1 cellular context compared by ENCODE assay signal in the genomic region with DNA sequence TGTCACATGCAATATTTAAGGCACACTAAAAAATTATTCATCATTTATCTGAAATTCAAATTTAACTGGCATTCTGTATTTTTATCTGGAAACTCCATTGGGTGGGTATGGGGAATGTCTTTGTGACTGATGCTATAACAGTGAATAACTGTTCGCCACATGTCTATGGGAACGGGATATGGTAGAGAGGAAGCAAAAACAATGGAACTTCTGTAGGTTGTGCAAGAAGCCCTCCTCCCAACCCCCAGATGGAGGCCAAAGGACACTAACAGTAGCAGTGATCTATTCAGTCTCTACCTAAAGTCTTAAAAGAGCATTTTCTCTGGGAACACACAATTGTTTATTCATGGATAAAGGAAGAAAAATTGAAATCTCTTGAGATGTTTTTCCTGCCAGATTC.
TF ChIP-seq lines count a peak whose summit lies in the region.

No MANE protein-coding gene starts in this region.

TF ChIP-seq in HepG2, 621 proteins besides CTCF, POLR2A, EP300 and RAD21 (continues in another document):
- TF ChIP-seq, protein P1, sequence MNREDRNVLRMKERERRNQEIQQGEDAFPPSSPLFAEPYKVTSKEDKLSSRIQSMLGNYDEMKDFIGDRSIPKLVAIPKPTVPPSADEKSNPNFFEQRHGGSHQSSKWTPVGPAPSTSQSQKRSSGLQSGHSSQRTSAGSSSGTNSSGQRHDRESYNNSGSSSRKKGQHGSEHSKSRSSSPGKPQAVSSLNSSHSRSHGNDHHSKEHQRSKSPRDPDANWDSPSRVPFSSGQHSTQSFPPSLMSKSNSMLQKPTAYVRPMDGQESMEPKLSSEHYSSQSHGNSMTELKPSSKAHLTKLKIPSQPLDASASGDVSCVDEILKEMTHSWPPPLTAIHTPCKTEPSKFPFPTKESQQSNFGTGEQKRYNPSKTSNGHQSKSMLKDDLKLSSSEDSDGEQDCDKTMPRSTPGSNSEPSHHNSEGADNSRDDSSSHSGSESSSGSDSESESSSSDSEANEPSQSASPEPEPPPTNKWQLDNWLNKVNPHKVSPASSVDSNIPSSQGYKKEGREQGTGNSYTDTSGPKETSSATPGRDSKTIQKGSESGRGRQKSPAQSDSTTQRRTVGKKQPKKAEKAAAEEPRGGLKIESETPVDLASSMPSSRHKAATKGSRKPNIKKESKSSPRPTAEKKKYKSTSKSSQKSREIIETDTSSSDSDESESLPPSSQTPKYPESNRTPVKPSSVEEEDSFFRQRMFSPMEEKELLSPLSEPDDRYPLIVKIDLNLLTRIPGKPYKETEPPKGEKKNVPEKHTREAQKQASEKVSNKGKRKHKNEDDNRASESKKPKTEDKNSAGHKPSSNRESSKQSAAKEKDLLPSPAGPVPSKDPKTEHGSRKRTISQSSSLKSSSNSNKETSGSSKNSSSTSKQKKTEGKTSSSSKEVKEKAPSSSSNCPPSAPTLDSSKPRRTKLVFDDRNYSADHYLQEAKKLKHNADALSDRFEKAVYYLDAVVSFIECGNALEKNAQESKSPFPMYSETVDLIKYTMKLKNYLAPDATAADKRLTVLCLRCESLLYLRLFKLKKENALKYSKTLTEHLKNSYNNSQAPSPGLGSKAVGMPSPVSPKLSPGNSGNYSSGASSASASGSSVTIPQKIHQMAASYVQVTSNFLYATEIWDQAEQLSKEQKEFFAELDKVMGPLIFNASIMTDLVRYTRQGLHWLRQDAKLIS (CRISPR knock-in tag; IDR thresholded peaks at IDR 0.05) = no peak
- TF ChIP-seq PRPF4 (IDR thresholded peaks at IDR 0.05; ENCODE audit: low read depth, low read length, poor library complexity, severe bottlenecking) = no peak
- TF ChIP-seq TBP (CRISPR knock-in tag; IDR thresholded peaks at IDR 0.05) = no peak
- TF ChIP-seq ZNF274 (CRISPR knock-in tag; IDR thresholded peaks at IDR 0.05) = no peak
- TF ChIP-seq ZNF282 (IDR thresholded peaks at IDR 0.05; ENCODE audit: partially characterized antibody) = no peak
- TF ChIP-seq ZNF549 (CRISPR knock-in tag; IDR thresholded peaks at IDR 0.05) = no peak
- TF ChIP-seq HDAC6 (IDR thresholded peaks at IDR 0.05; ENCODE audit: low read depth, low read length) = no peak
- TF ChIP-seq KAT2B (IDR thresholded peaks at IDR 0.05; ENCODE audit: borderline replicate concordance, low read depth, low read length) = no peak
- TF ChIP-seq ZNF317 (CRISPR knock-in tag; IDR thresholded peaks at IDR 0.05) = peak; percentile 61; the same call in 1 of the 2 replicates
- no peak for TF ChIP-seq RBAK (CRISPR knock-in tag; IDR thresholded peaks at IDR 0.05)
- no peak for TF ChIP-seq ZNF883 (CRISPR knock-in tag; IDR thresholded peaks at IDR 0.05; ENCODE audit: not compliant biosample characterization)
- 0 out of 2 replicates have a peak, but pooled peaks have one; percentile 18 for TF ChIP-seq NR2F2 (IDR thresholded peaks at IDR 0.05; ENCODE audit: borderline replicate concordance, low read depth)
- 0 out of 2 replicates have a peak, but pooled peaks have one; percentile 16 for TF ChIP-seq SAP130 (CRISPR knock-in tag; IDR thresholded peaks at IDR 0.05; ENCODE audit: low read depth)
- no peak for TF ChIP-seq RFXAP (CRISPR knock-in tag; IDR thresholded peaks at IDR 0.05; ENCODE audit: borderline replicate concordance)
- TF ChIP-seq JUNB (CRISPR knock-in tag; IDR thresholded peaks at IDR 0.05; ENCODE audit: borderline replicate concordance) = no peak
- TF ChIP-seq WIZ (CRISPR knock-in tag; IDR thresholded peaks at IDR 0.05) = no peak
- TF ChIP-seq NFKBIZ (CRISPR knock-in tag; IDR thresholded peaks at IDR 0.05) = no peak
- TF ChIP-seq ETV5 (CRISPR knock-in tag; IDR thresholded peaks at IDR 0.05; ENCODE audit: borderline replicate concordance) = peak; percentile 56; the same call in 1 of the 2 replicates
- TF ChIP-seq SOX13 (IDR thresholded peaks at IDR 0.05) = peak; percentile 65; the same call in 1 of the 2 replicates
- TF ChIP-seq SOX13 (CRISPR knock-in tag; conservative IDR thresholded peaks at IDR 0.05 in 1 of 2, IDR thresholded peaks at IDR 0.05 in 1 of 2) = peak in 1 of 2 experiments; percentile 92; a peak in 2 of 4 replicates
- TF ChIP-seq, protein P2, sequence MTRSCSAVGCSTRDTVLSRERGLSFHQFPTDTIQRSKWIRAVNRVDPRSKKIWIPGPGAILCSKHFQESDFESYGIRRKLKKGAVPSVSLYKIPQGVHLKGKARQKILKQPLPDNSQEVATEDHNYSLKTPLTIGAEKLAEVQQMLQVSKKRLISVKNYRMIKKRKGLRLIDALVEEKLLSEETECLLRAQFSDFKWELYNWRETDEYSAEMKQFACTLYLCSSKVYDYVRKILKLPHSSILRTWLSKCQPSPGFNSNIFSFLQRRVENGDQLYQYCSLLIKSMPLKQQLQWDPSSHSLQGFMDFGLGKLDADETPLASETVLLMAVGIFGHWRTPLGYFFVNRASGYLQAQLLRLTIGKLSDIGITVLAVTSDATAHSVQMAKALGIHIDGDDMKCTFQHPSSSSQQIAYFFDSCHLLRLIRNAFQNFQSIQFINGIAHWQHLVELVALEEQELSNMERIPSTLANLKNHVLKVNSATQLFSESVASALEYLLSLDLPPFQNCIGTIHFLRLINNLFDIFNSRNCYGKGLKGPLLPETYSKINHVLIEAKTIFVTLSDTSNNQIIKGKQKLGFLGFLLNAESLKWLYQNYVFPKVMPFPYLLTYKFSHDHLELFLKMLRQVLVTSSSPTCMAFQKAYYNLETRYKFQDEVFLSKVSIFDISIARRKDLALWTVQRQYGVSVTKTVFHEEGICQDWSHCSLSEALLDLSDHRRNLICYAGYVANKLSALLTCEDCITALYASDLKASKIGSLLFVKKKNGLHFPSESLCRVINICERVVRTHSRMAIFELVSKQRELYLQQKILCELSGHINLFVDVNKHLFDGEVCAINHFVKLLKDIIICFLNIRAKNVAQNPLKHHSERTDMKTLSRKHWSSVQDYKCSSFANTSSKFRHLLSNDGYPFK (CRISPR knock-in tag; IDR thresholded peaks at IDR 0.05; ENCODE audit: borderline replicate concordance) = no peak
- TF ChIP-seq KAT8 (CRISPR knock-in tag; IDR thresholded peaks at IDR 0.05) = no peak
- TF ChIP-seq, protein P3, sequence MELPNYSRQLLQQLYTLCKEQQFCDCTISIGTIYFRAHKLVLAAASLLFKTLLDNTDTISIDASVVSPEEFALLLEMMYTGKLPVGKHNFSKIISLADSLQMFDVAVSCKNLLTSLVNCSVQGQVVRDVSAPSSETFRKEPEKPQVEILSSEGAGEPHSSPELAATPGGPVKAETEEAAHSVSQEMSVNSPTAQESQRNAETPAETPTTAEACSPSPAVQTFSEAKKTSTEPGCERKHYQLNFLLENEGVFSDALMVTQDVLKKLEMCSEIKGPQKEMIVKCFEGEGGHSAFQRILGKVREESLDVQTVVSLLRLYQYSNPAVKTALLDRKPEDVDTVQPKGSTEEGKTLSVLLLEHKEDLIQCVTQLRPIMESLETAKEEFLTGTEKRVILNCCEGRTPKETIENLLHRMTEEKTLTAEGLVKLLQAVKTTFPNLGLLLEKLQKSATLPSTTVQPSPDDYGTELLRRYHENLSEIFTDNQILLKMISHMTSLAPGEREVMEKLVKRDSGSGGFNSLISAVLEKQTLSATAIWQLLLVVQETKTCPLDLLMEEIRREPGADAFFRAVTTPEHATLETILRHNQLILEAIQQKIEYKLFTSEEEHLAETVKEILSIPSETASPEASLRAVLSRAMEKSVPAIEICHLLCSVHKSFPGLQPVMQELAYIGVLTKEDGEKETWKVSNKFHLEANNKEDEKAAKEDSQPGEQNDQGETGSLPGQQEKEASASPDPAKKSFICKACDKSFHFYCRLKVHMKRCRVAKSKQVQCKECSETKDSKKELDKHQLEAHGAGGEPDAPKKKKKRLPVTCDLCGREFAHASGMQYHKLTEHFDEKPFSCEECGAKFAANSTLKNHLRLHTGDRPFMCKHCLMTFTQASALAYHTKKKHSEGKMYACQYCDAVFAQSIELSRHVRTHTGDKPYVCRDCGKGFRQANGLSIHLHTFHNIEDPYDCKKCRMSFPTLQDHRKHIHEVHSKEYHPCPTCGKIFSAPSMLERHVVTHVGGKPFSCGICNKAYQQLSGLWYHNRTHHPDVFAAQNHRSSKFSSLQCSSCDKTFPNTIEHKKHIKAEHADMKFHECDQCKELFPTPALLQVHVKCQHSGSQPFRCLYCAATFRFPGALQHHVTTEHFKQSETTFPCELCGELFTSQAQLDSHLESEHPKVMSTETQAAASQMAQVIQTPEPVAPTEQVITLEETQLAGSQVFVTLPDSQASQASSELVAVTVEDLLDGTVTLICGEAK (IDR thresholded peaks at IDR 0.05) = no peak
- TF ChIP-seq, protein P3 (CRISPR knock-in tag; IDR thresholded peaks at IDR 0.05) = no peak
- no peak for TF ChIP-seq IKZF1 (IDR thresholded peaks at IDR 0.05)
- no peak for TF ChIP-seq ZKSCAN1 (IDR thresholded peaks at IDR 0.05; ENCODE audit: low read length)
- no peak for TF ChIP-seq SRF (IDR thresholded peaks at IDR 0.05; ENCODE audit: low read depth, low read length)
- TF ChIP-seq ZNF83 (CRISPR knock-in tag; IDR thresholded peaks at IDR 0.05; ENCODE audit: borderline replicate concordance) = no peak
- TF ChIP-seq POGZ (CRISPR knock-in tag; IDR thresholded peaks at IDR 0.05) = peak; percentile 58
- TF ChIP-seq NCOR1 (IDR thresholded peaks at IDR 0.05; ENCODE audit: borderline replicate concordance, low read length) = peak; percentile 39; the same call in 1 of the 2 replicates
- peak; percentile 93 for TF ChIP-seq ZNF644 (CRISPR knock-in tag; IDR thresholded peaks at IDR 0.05; ENCODE audit: low read depth)
- TF ChIP-seq PAX8 (CRISPR knock-in tag; IDR thresholded peaks at IDR 0.05; ENCODE audit: borderline replicate concordance) = no peak
- TF ChIP-seq, protein P4, sequence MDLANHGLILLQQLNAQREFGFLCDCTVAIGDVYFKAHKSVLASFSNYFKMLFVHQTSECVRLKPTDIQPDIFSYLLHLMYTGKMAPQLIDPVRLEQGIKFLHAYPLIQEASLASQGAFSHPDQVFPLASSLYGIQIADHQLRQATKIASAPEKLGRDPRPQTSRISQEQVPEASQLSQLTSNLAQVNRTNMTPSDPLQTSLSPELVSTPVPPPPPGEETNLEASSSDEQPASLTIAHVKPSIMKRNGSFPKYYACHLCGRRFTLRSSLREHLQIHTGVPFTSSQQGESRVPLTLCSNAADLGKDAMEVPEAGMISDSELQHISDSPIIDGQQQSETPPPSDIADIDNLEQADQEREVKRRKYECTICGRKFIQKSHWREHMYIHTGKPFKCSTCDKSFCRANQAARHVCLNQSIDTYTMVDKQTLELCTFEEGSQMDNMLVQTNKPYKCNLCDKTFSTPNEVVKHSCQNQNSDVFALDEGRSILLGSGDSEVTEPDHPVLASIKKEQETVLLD (CRISPR knock-in tag; IDR thresholded peaks at IDR 0.05; ENCODE audit: low read depth) = no peak
- TF ChIP-seq, protein P5, sequence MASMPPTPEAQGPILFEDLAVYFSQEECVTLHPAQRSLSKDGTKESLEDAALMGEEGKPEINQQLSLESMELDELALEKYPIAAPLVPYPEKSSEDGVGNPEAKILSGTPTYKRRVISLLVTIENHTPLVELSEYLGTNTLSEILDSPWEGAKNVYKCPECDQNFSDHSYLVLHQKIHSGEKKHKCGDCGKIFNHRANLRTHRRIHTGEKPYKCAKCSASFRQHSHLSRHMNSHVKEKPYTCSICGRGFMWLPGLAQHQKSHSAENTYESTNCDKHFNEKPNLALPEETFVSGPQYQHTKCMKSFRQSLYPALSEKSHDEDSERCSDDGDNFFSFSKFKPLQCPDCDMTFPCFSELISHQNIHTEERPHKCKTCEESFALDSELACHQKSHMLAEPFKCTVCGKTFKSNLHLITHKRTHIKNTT (CRISPR knock-in tag; IDR thresholded peaks at IDR 0.05) = no peak
- TF ChIP-seq, protein P6, sequence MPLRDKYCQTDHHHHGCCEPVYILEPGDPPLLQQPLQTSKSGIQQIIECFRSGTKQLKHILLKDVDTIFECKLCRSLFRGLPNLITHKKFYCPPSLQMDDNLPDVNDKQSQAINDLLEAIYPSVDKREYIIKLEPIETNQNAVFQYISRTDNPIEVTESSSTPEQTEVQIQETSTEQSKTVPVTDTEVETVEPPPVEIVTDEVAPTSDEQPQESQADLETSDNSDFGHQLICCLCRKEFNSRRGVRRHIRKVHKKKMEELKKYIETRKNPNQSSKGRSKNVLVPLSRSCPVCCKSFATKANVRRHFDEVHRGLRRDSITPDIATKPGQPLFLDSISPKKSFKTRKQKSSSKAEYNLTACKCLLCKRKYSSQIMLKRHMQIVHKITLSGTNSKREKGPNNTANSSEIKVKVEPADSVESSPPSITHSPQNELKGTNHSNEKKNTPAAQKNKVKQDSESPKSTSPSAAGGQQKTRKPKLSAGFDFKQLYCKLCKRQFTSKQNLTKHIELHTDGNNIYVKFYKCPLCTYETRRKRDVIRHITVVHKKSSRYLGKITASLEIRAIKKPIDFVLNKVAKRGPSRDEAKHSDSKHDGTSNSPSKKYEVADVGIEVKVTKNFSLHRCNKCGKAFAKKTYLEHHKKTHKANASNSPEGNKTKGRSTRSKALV (CRISPR knock-in tag; IDR thresholded peaks at IDR 0.05) = no peak
- TF ChIP-seq ZFY (CRISPR knock-in tag; IDR thresholded peaks at IDR 0.05) = no peak
- no peak for TF ChIP-seq RFX3 (CRISPR knock-in tag; IDR thresholded peaks at IDR 0.05)
- peak; percentile 67; the same call in 1 of the 2 replicates for TF ChIP-seq TRIM24 (CRISPR knock-in tag; IDR thresholded peaks at IDR 0.05)
- no peak for TF ChIP-seq ZNF773 (CRISPR knock-in tag; IDR thresholded peaks at IDR 0.05; ENCODE audit: borderline replicate concordance)
- TF ChIP-seq HHEX (CRISPR knock-in tag; IDR thresholded peaks at IDR 0.05) = no peak
- TF ChIP-seq ZNF224 (CRISPR knock-in tag; IDR thresholded peaks at IDR 0.05) = no peak
